8 cellular contexts compared by ENCODE assay signal in genomic region chr18:9135081-9135911, GRCh38. TPM values are rescaled to one million over a fixed set of nuclear protein-coding genes. Genes with fewer than 3 reads are reported as not detected.
DNase-seq lines count a peak whose midpoint lies in the region; ATAC-seq and TF ChIP-seq lines count a peak whose summit lies in the region.

No MANE protein-coding gene starts in this region.

- peaks cover 11% of the 10 kb centered on the region for H3K79me2 ChIP-seq in trophoblast cell (ENCODE audit: control insufficient read depth, insufficient read depth, low read length, poor library complexity)

- peaks cover 3 to 6% of the 10 kb centered on the region in 2 experiments for H3K36me3 ChIP-seq in trophoblast cell (ENCODE audit: control insufficient read depth in 1 of 2, insufficient read depth in 2 of 2, low read length in 2 of 2)

- H4K91ac ChIP-seq in trophoblast cell (ENCODE audit: low read depth, low read length): no peak overlapping the region

- H3K4me3 Mint-ChIP-seq in endothelial cell (ENCODE audit: unreplicated experiment): peak overlapping the region; percentile 97

- H3K23ac ChIP-seq in trophoblast cell (ENCODE audit: low read length): no peak overlapping the region

- DNase-seq in DMS114 treated with DMSO at 0.1 percent for 48 hours (lab: John Stamatoyannopoulos, UW; ENCODE audit: unreplicated experiment) (peak; percentile 12), NCI-H82 (lab: John Stamatoyannopoulos, UW) (peak; percentile 76), endothelial cell (ENCODE audit: low spot score) (no peak), trophoblast cell (no peak), hypothalamus (lab: John Stamatoyannopoulos, UW) (no peak), NCI-H187 (lab: John Stamatoyannopoulos, UW) (no peak), amygdala (lab: John Stamatoyannopoulos, UW) (no peak)

- H4K12ac ChIP-seq in trophoblast cell (ENCODE audit: low read depth, low read length): no peak overlapping the region

- no peak overlapping the region for H2BK5ac ChIP-seq in trophoblast cell (ENCODE audit: low read depth, low read length, poor library complexity)

- H3K4me1 ChIP-seq in trophoblast cell (ENCODE audit: control insufficient read depth in 1 of 2, insufficient read depth in 2 of 2, low read length in 2 of 2): peaks cover 0 to 6% of the 10 kb centered on the region in 2 experiments

- H3K9me3 ChIP-seq in trophoblast cell (ENCODE audit: insufficient read depth, low read depth, low read length): peaks cover 3% of the 10 kb centered on the region

- H3K27ac ChIP-seq in trophoblast cell (ENCODE audit: low read depth, low read length): peak overlapping the region; percentile 82

- ATAC-seq in GM19035 (IDR thresholded peaks at IDR 0.05; ENCODE audit: unreplicated experiment): no peak

- peaks cover 12% of the 10 kb centered on the region for H3K4me1 Mint-ChIP-seq in endothelial cell (ENCODE audit: unreplicated experiment)

- no peak overlapping the region for H2BK12ac ChIP-seq in trophoblast cell (ENCODE audit: low read length)

- H4K8ac ChIP-seq in trophoblast cell (ENCODE audit: low read depth, low read length): no peak overlapping the region

- peak overlapping the region; percentile 61 for H2AFZ ChIP-seq in trophoblast cell (ENCODE audit: insufficient read depth, low read length, poor library complexity)

- H3K4ac ChIP-seq in trophoblast cell (ENCODE audit: low read depth, low read length): no peak overlapping the region

- peaks cover 7% of the 10 kb centered on the region for H3K27me3 Mint-ChIP-seq in endothelial cell (ENCODE audit: unreplicated experiment)

- no peak overlapping the region for H3K14ac ChIP-seq in trophoblast cell (ENCODE audit: low read length)

- no peaks in the 10 kb centered on the region for H3K9me3 Mint-ChIP-seq in endothelial cell (ENCODE audit: unreplicated experiment)

- no peaks in the 10 kb centered on the region for H3K27me3 ChIP-seq in trophoblast cell (ENCODE audit: insufficient read depth, low read length)

- no peak overlapping the region for H3K18ac ChIP-seq in trophoblast cell (ENCODE audit: low read length)

- H2BK120ac ChIP-seq in trophoblast cell (ENCODE audit: insufficient read depth, low read length, poor library complexity): no peak overlapping the region

- peaks cover 11% of the 10 kb centered on the region for H3K79me1 ChIP-seq in trophoblast cell (ENCODE audit: low read length)

- no peak for TF ChIP-seq CTCF in endothelial cell (IDR thresholded peaks at IDR 0.05; ENCODE audit: unreplicated experiment)

- H3K36me3 Mint-ChIP-seq in endothelial cell (ENCODE audit: low read depth, unreplicated experiment): peaks cover 15% of the 10 kb centered on the region

- no peak overlapping the region for H2AK5ac ChIP-seq in trophoblast cell (ENCODE audit: low read length)

- peak overlapping the region; percentile 86 for H3K4me2 ChIP-seq in trophoblast cell (ENCODE audit: low read length)

- H3K9ac ChIP-seq in trophoblast cell (ENCODE audit: low read length): peak overlapping the region; percentile 23

- no CpG with 5 or more reads among the region's 12 CpGs for WGBS in trophoblast cell (ENCODE audit: extremely low coverage, insufficient coverage, insufficient read length)

- H3K27ac Mint-ChIP-seq in endothelial cell (ENCODE audit: unreplicated experiment): peak overlapping the region; percentile 72

- H3K4me3 ChIP-seq in trophoblast cell (ENCODE audit: low read depth, low read length): peak overlapping the region; percentile 89

RNA-seq across cellular contexts. Expression of gene ANKRD12, which starts 1.3 kb away (rescaled TPM):
- total RNA-seq in endothelial cell (ENCODE audit: unreplicated experiment): 32.9 TPM
- polyA plus RNA-seq in trophoblast cell (2013): 27.7 and 28.0 TPM in 2 replicates

RNA-seq across cellular contexts. Expression of gene NDUFV2, which starts 32.8 kb away (rescaled TPM):
- 102 TPM for total RNA-seq in endothelial cell (ENCODE audit: unreplicated experiment)
- 152 and 159 TPM in 2 replicates for polyA plus RNA-seq in trophoblast cell (2013)

Comparison
In these comparisons a context has a peak if more than half of its experiments do, and no peak if none do; other contexts are left out.
1. DNase-seq: peak in DMS114 treated with DMSO at 0.1 percent for 48 hours (single experiment) and NCI-H82 (single experiment); none in endothelial cell (single experiment), trophoblast cell (0 of 2), hypothalamus (0 of 51), NCI-H187 (0 of 2) and amygdala (0 of 56).